Comparison of ENCODE assay signal across 17 cellular contexts in genomic region chr16:16163571-16163970, GRCh38.
"Had no signal": no experiment of that assay in that cellular context is flagged by ENCODE, and none has a peak within 500 bp of the region (broad histone marks: within the 10 kb centered on the region; RNA-seq: fewer than 3 reads in every experiment).

No MANE protein-coding gene starts in this region.

- H3K4me1 Mint-ChIP-seq: activated CD4-positive, alpha-beta memory T cell treated with anti-CD3 and anti-CD28 coated beads, Interleukin-2, amount 10 ng/mL, durations not matched to agents 7 days and 5 days; naive thymus-derived CD4-positive, alpha-beta T cell; stimulated activated memory B cell treated with anti-CD40 and anti-IgM and Interleukin-4, amounts not matched to agents 10 μg/mL and 1 μg/mL and 100 μg/mL, for 72 hours had no signal

- H3K4me1 ChIP-seq: adrenal gland, esophagus muscularis mucosa, parathyroid adenoma, tibial nerve, uterus had no signal

- DNase-seq: activated CD4-positive, alpha-beta memory T cell treated with anti-CD3 and anti-CD28 coated beads, Interleukin-2, amount 10 ng/mL, durations not matched to agents 7 days and 5 days; activated CD4-positive, alpha-beta T cell treated with anti-CD3 and anti-CD28 coated beads for 4 hours; activated effector memory CD4-positive, alpha-beta T cell treated with Interleukin-2 at 50 U/mL for 16 hours; activated naive CD4-positive, alpha-beta T cell treated with anti-CD3 and anti-CD28 coated beads, Interleukin-2, amount 50 U/mL, for 16 hours; activated T-cell treated with anti-CD3 and anti-CD28 coated beads, Interleukin-2, amount 50 U/mL, for 24 hours; adrenal gland; mucosa of descending colon; naive thymus-derived CD4-positive, alpha-beta T cell; retina; stimulated activated CD4-positive, alpha-beta T cell treated with anti-CD3 and anti-CD28 coated beads, Interleukin-2, amount 100 ng/mL, for 48 hours; uterus had no signal

- H3K4me3 Mint-ChIP-seq: activated CD4-positive, alpha-beta memory T cell treated with anti-CD3 and anti-CD28 coated beads, Interleukin-2, amount 10 ng/mL, durations not matched to agents 7 days and 5 days; activated T-cell treated with anti-CD3 and anti-CD28 coated beads, Interleukin-2, amount 50 U/mL, for 24 hours; naive thymus-derived CD4-positive, alpha-beta T cell; stimulated activated memory B cell treated with anti-CD40 and anti-IgM and Interleukin-4, amounts not matched to agents 10 μg/mL and 1 μg/mL and 100 μg/mL, for 72 hours; T-helper 1 cell treated with Interleukin-12 subunit alpha and Interleukin-12 subunit beta and Interleukin-4 antibody, amounts not matched to agents 30 μg/mL and 1 μg/mL, for 36 hours had no signal

- H3K27ac Mint-ChIP-seq: activated CD4-positive, alpha-beta memory T cell treated with anti-CD3 and anti-CD28 coated beads, Interleukin-2, amount 10 ng/mL, durations not matched to agents 7 days and 5 days; activated T-cell treated with anti-CD3 and anti-CD28 coated beads, Interleukin-2, amount 50 U/mL, for 24 hours; stimulated activated memory B cell treated with anti-CD40 and anti-IgM and Interleukin-4, amounts not matched to agents 10 μg/mL and 1 μg/mL and 100 μg/mL, for 72 hours; T-helper 1 cell treated with Interleukin-12 subunit alpha and Interleukin-12 subunit beta and Interleukin-4 antibody, amounts not matched to agents 30 μg/mL and 1 μg/mL, for 36 hours had no signal

- H3K9me3 ChIP-seq: mucosa of descending colon had no signal

- ATAC-seq: mucosa of descending colon; naive thymus-derived CD4-positive, alpha-beta T cell; stimulated activated memory B cell treated with anti-CD40 and anti-IgM and Interleukin-4, amounts not matched to agents 10 μg/mL and 1 μg/mL and 100 μg/mL, for 72 hours had no signal

- H3K27ac ChIP-seq: adrenal gland, esophagus muscularis mucosa, parathyroid adenoma, tibial nerve, uterus had no signal

- H3K36me3 ChIP-seq: adrenal gland, esophagus muscularis mucosa, tibial nerve, uterus had no signal

- H3K9ac ChIP-seq: parathyroid adenoma had no signal

- H3K27me3 ChIP-seq: adrenal gland, esophagus muscularis mucosa, tibial nerve, uterus had no signal

- H3K4me3 ChIP-seq: adrenal gland, esophagus muscularis mucosa, lung, mucosa of descending colon, tibial nerve, uterus had no signal
